ENCODE assay signal across 11 cellular contexts in genomic region chr5:88979244-88979643, GRCh38.
A peak's percentile ranks its signal among the peaks of the same experiment; 100 is the strongest.
DNase-seq lines count a peak whose midpoint lies in the region; ATAC-seq and TF ChIP-seq lines count a peak whose summit lies in the region.
"Had no signal": no experiment of that assay in that cellular context is flagged by ENCODE, and none has a peak within 500 bp of the region (broad histone marks: within the 10 kb centered on the region; RNA-seq: fewer than 3 reads in every experiment).

No MANE protein-coding gene starts in this region.

- intact Hi-C loops in body of pancreas (cut with DNase I): no loop called here
- intact Hi-C loops in mucosa of descending colon (cut with DNase I, micrococcal nuclease): no loop called here

- peak; percentile 74 to 83 for DNase-seq in AML-193 (lab: John Stamatoyannopoulos, UW)
- DNase-seq in astrocyte of the spinal cord (ENCODE audit: low read depth, low spot score): peak; percentile 78
- DNase-seq in body of pancreas: no peak
- DNase-seq in mucosa of descending colon: no peak
- no peak for DNase-seq in T1000 (lab: John Stamatoyannopoulos, UW)
- DNase-seq: aorta, MM.1S, stomach had no signal

- H3K27me3 ChIP-seq in body of pancreas: no peaks in the 10 kb centered on the region
- H3K27me3 ChIP-seq: stomach had no signal

- no peaks in the 10 kb centered on the region for H3K4me1 ChIP-seq in body of pancreas
- no peaks in the 10 kb centered on the region for H3K4me1 ChIP-seq in mucosa of descending colon (ENCODE audit: low read depth)
- H3K4me1 ChIP-seq: stomach had no signal

- TF ChIP-seq CTCF in astrocyte of the spinal cord (IDR thresholded peaks at IDR 0.05; ENCODE audit: low read depth, low read length) (no peak), body of pancreas (IDR thresholded peaks at IDR 0.05) (no peak), mucosa of descending colon (IDR thresholded peaks at IDR 0.05) (no peak)

- in situ Hi-C loops in astrocyte of the spinal cord (cut with HindIII; ENCODE audit: low sequenced_read_pairs): no loop called here

- no peak overlapping the region for H3K27ac ChIP-seq in body of pancreas
- H3K27ac ChIP-seq: stomach had no signal

- no peaks in the 10 kb centered on the region for H3K36me3 ChIP-seq in body of pancreas (replicated peaks in 1 of 2; ENCODE audit: insufficient read depth in 1 of 2, low read depth in 2 of 2)
- no peaks in the 10 kb centered on the region for H3K36me3 ChIP-seq in mucosa of descending colon (ENCODE audit: low read depth)
- H3K36me3 ChIP-seq: stomach had no signal

- H3K4me3 ChIP-seq in astrocyte of the spinal cord (ENCODE audit: low read depth, low read length): no peak overlapping the region
- no peak overlapping the region for H3K4me3 ChIP-seq in body of pancreas
- H3K4me3 ChIP-seq in mucosa of descending colon: no peak overlapping the region
- H3K4me3 ChIP-seq: stomach had no signal

- WGBS in body of pancreas, 2 donors: 66 to 67% methylated on average over 3 of the region's 3 CpGs

- ATAC-seq in GM19397 (IDR thresholded peaks at IDR 0.05; ENCODE audit: unreplicated experiment): peak; percentile 50
- peak; percentile 76 for ATAC-seq in HG03442 (IDR thresholded peaks at IDR 0.05; ENCODE audit: unreplicated experiment)
- no peak for ATAC-seq in body of pancreas
- ATAC-seq in mucosa of descending colon: no peak
- no peak for ATAC-seq in GM21390 (IDR thresholded peaks at IDR 0.05; ENCODE audit: unreplicated experiment)

- H3K9me3 ChIP-seq in body of pancreas (no peaks in the 10 kb centered on the region), mucosa of descending colon (no peaks in the 10 kb centered on the region)
- H3K9me3 ChIP-seq: stomach had no signal

- TF ChIP-seq POLR2A in body of pancreas (IDR thresholded peaks at IDR 0.05): no peak

Comparison
In these comparisons a context has a peak if more than half of its experiments do, and no peak if none do; other contexts are left out.
1. DNase-seq: peak in AML-193 (2 of 2) and astrocyte of the spinal cord (single experiment); none in body of pancreas (0 of 4), mucosa of descending colon (0 of 3) and T1000 (single experiment).
2. ATAC-seq: peak in GM19397 (single experiment) and HG03442 (single experiment); none in body of pancreas (single experiment), mucosa of descending colon (single experiment) and GM21390 (single experiment).